Comparison of ENCODE assay signal across 1 cellular context in the genomic region with DNA sequence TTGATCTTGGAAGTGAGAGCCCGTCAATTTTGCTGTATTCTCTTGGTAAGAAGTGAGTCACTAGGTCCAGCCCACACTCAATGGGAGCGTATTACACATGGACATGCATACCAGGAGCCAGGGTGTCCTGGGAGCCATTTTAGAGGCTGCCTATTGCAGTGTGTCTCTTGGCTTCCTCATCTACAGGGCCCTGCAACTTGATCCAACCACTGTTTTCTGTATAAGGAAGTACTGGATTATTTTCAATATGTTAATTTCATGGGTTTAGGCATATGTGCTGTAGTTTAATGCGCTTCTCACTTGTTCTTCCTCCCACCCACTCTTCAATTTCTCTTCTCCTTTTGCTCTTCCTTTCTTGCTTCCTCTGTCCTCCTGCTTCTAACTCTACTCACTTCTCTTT.
TF ChIP-seq lines count a peak whose summit lies in the region.

No MANE protein-coding gene starts in this region.

TF ChIP-seq in K562, 482 proteins besides CTCF, POLR2A, EP300 and RAD21 (continued from another document):
- TF ChIP-seq, protein P1, sequence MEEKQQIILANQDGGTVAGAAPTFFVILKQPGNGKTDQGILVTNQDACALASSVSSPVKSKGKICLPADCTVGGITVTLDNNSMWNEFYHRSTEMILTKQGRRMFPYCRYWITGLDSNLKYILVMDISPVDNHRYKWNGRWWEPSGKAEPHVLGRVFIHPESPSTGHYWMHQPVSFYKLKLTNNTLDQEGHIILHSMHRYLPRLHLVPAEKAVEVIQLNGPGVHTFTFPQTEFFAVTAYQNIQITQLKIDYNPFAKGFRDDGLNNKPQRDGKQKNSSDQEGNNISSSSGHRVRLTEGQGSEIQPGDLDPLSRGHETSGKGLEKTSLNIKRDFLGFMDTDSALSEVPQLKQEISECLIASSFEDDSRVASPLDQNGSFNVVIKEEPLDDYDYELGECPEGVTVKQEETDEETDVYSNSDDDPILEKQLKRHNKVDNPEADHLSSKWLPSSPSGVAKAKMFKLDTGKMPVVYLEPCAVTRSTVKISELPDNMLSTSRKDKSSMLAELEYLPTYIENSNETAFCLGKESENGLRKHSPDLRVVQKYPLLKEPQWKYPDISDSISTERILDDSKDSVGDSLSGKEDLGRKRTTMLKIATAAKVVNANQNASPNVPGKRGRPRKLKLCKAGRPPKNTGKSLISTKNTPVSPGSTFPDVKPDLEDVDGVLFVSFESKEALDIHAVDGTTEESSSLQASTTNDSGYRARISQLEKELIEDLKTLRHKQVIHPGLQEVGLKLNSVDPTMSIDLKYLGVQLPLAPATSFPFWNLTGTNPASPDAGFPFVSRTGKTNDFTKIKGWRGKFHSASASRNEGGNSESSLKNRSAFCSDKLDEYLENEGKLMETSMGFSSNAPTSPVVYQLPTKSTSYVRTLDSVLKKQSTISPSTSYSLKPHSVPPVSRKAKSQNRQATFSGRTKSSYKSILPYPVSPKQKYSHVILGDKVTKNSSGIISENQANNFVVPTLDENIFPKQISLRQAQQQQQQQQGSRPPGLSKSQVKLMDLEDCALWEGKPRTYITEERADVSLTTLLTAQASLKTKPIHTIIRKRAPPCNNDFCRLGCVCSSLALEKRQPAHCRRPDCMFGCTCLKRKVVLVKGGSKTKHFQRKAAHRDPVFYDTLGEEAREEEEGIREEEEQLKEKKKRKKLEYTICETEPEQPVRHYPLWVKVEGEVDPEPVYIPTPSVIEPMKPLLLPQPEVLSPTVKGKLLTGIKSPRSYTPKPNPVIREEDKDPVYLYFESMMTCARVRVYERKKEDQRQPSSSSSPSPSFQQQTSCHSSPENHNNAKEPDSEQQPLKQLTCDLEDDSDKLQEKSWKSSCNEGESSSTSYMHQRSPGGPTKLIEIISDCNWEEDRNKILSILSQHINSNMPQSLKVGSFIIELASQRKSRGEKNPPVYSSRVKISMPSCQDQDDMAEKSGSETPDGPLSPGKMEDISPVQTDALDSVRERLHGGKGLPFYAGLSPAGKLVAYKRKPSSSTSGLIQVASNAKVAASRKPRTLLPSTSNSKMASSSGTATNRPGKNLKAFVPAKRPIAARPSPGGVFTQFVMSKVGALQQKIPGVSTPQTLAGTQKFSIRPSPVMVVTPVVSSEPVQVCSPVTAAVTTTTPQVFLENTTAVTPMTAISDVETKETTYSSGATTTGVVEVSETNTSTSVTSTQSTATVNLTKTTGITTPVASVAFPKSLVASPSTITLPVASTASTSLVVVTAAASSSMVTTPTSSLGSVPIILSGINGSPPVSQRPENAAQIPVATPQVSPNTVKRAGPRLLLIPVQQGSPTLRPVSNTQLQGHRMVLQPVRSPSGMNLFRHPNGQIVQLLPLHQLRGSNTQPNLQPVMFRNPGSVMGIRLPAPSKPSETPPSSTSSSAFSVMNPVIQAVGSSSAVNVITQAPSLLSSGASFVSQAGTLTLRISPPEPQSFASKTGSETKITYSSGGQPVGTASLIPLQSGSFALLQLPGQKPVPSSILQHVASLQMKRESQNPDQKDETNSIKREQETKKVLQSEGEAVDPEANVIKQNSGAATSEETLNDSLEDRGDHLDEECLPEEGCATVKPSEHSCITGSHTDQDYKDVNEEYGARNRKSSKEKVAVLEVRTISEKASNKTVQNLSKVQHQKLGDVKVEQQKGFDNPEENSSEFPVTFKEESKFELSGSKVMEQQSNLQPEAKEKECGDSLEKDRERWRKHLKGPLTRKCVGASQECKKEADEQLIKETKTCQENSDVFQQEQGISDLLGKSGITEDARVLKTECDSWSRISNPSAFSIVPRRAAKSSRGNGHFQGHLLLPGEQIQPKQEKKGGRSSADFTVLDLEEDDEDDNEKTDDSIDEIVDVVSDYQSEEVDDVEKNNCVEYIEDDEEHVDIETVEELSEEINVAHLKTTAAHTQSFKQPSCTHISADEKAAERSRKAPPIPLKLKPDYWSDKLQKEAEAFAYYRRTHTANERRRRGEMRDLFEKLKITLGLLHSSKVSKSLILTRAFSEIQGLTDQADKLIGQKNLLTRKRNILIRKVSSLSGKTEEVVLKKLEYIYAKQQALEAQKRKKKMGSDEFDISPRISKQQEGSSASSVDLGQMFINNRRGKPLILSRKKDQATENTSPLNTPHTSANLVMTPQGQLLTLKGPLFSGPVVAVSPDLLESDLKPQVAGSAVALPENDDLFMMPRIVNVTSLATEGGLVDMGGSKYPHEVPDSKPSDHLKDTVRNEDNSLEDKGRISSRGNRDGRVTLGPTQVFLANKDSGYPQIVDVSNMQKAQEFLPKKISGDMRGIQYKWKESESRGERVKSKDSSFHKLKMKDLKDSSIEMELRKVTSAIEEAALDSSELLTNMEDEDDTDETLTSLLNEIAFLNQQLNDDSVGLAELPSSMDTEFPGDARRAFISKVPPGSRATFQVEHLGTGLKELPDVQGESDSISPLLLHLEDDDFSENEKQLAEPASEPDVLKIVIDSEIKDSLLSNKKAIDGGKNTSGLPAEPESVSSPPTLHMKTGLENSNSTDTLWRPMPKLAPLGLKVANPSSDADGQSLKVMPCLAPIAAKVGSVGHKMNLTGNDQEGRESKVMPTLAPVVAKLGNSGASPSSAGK (IDR thresholded peaks at IDR 0.05): 0 out of 2 replicates have a peak, but pooled peaks have one; percentile 21
- no peak for TF ChIP-seq STAG1 (CRISPR knock-in tag; IDR thresholded peaks at IDR 0.05; ENCODE audit: borderline replicate concordance)
- TF ChIP-seq PTTG1 (tag; IDR thresholded peaks at IDR 0.05; ENCODE audit: low read depth): no peak
- no peak for TF ChIP-seq RBM34 (IDR thresholded peaks at IDR 0.05; ENCODE audit: borderline replicate concordance, insufficient read depth, low read length)
- 0 out of 2 replicates have a peak, but pooled peaks have one; percentile 8 for TF ChIP-seq EHMT2 (IDR thresholded peaks at IDR 0.05)
